1 cellular context compared by ENCODE assay signal in the genomic region with DNA sequence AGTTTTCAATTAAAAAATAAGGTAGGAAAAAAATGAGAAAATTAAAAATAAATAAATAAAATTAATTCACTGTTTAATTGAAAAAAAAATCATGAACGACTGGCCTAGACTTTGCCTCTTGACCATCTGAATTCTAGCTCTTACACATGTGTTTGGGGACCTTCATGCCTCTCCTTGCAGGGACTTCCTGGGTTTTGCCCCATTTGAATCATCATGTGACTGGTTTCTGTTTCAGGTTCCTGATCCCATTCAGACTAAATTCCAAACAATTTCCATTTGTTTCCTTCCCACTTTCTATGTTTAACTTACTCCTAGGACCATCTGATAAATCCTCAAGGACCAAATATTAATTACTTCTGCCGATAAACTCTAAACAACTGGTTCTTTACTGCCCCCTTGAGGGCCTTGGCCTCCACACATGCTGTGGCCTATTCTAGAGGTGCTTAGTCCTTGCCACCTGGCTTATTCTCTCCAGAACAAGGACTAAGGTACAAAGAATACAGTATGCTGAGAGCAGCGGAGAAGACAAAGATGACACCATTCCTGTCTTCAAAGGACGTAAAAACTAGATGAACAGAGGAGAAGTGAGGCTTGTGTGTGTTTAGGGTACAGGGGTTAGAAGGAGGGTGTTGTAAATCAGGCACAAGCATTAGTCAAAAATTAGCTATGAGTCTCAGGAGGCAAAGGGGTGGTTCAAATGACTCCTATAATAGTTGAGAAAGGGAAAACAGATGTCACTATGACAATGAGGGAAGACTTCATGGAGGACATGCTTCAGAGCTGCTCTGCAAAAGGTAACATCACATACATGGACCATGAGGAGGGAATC.
TF ChIP-seq lines count a peak whose summit lies in the region.

No MANE protein-coding gene starts in this region.

TF ChIP-seq in endothelial cell of umbilical vein, 7 proteins besides CTCF, POLR2A, EP300 and RAD21 (continued from another document):
- no peak for TF ChIP-seq FOS (IDR thresholded peaks at IDR 0.05; ENCODE audit: borderline replicate concordance, insufficient read depth, low read length)
- no peak for TF ChIP-seq MYC (IDR thresholded peaks at IDR 0.05; ENCODE audit: low read depth, low read length)
- TF ChIP-seq, protein P1, sequence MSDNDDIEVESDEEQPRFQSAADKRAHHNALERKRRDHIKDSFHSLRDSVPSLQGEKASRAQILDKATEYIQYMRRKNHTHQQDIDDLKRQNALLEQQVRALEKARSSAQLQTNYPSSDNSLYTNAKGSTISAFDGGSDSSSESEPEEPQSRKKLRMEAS (IDR thresholded peaks at IDR 0.05; ENCODE audit: insufficient read depth, insufficient read length), result no peak
